Comparison of ENCODE assay signal across 16 cellular contexts in genomic region chr2:98833172-98833916, GRCh38.
DNase-seq lines count a peak whose midpoint lies in the region; ATAC-seq and TF ChIP-seq lines count a peak whose summit lies in the region.
"Had no signal": no experiment of that assay in that cellular context is flagged by ENCODE, and none has a peak within 500 bp of the region (broad histone marks: within the 10 kb centered on the region; RNA-seq: fewer than 3 reads in every experiment).

No MANE protein-coding gene starts in this region.

- no peaks in the 10 kb centered on the region for H3K36me3 ChIP-seq in CD4-positive, alpha-beta memory T cell (ENCODE audit: insufficient read depth, low read length)
- no peaks in the 10 kb centered on the region for H3K36me3 ChIP-seq in gastroesophageal sphincter
- no peaks in the 10 kb centered on the region for H3K36me3 ChIP-seq in parathyroid adenoma (ENCODE audit: control insufficient read depth, insufficient read depth, low read length)
- no peaks in the 10 kb centered on the region for H3K36me3 ChIP-seq in MM.1S (replicated peaks; ENCODE audit: insufficient read depth, low read length)
- H3K36me3 ChIP-seq: SJSA1, WERI-Rb-1 had no signal

- no peaks in the 10 kb centered on the region for H3K9me3 ChIP-seq in CD4-positive, alpha-beta memory T cell (ENCODE audit: control insufficient read depth in 1 of 2, low read length in 2 of 2)
- no peaks in the 10 kb centered on the region for H3K9me3 ChIP-seq in gastroesophageal sphincter
- no peaks in the 10 kb centered on the region for H3K9me3 ChIP-seq in parathyroid adenoma (ENCODE audit: control insufficient read depth, low read length)
- no peaks in the 10 kb centered on the region for H3K9me3 ChIP-seq in MM.1S (replicated peaks; ENCODE audit: insufficient read depth, low read length)
- H3K9me3 ChIP-seq: Caco-2, SJSA1 had no signal

- no peaks in the 10 kb centered on the region for H3K9me3 Mint-ChIP-seq in CD4-positive, alpha-beta memory T cell
- no peaks in the 10 kb centered on the region for H3K9me3 Mint-ChIP-seq in activated CD4-positive, alpha-beta memory T cell treated with anti-CD3 and anti-CD28 coated beads for 36 hours

- H3K79me2 ChIP-seq in parathyroid adenoma (peaks cover 3% of the 10 kb centered on the region), MM.1S (ENCODE audit: low read length) (no peaks in the 10 kb centered on the region)

- H3K4me3 ChIP-seq in CD4-positive, alpha-beta memory T cell (ENCODE audit: low read length in 2 of 2), result no peak overlapping the region
- H3K4me3 ChIP-seq in gastroesophageal sphincter (no peak overlapping the region), parathyroid adenoma (ENCODE audit: low read depth, low read length) (no peak overlapping the region), MM.1S (ENCODE audit: low read length) (no peak overlapping the region)
- H3K4me3 ChIP-seq: SJSA1 had no signal

- no peaks in the 10 kb centered on the region for H3K9me2 ChIP-seq in MM.1S (replicated peaks; ENCODE audit: insufficient read depth, low read length)

- peaks cover 65% of the 10 kb centered on the region for H3K4me1 ChIP-seq in CD4-positive, alpha-beta memory T cell (ENCODE audit: insufficient read depth, low read length)
- H3K4me1 ChIP-seq in gastroesophageal sphincter (peaks cover 0 to 4% (median 0%) of the 10 kb centered on the region in 3 donors), parathyroid adenoma (peaks cover 20% of the 10 kb centered on the region), MM.1S (ENCODE audit: low read length) (no peaks in the 10 kb centered on the region)
- H3K4me1 ChIP-seq: SJSA1 had no signal

- no peaks in the 10 kb centered on the region for H3F3A ChIP-seq in MM.1S (ENCODE audit: insufficient read depth, low read length)

- no peak overlapping the region for H3K9ac ChIP-seq in parathyroid adenoma
- H3K9ac ChIP-seq in MM.1S (ENCODE audit: low read length), result no peak overlapping the region

- no peaks in the 10 kb centered on the region for H3K27me3 ChIP-seq in CD4-positive, alpha-beta memory T cell (ENCODE audit: insufficient read depth, low read length)
- H3K27me3 ChIP-seq in gastroesophageal sphincter (no peaks in the 10 kb centered on the region), parathyroid adenoma (ENCODE audit: control insufficient read depth, insufficient read depth, low read length) (no peaks in the 10 kb centered on the region), MM.1S (replicated peaks; ENCODE audit: insufficient read depth, low read length) (no peaks in the 10 kb centered on the region)
- H3K27me3 ChIP-seq: SJSA1 had no signal

- no peaks in the 10 kb centered on the region for H4K20me1 ChIP-seq in MM.1S (ENCODE audit: insufficient read depth, low read length)

- CTCF ChIA-PET in CD4-positive, alpha-beta memory T cell (lab: Charles Lee; ENCODE audit: partially characterized antibody), result interaction anchor here (0.7 to 5.4 kb wide), 7 partner anchors 12 to 184 kb away, joined by 3 to 22 read pairs (median 4); no protein-coding TSS in a partner anchor
- CTCF ChIA-PET in activated CD4-positive, alpha-beta memory T cell treated with anti-CD3 and anti-CD28 coated beads for 36 hours (lab: Charles Lee), result interaction anchor here (0.8 to 1.4 kb wide), 4 partner anchors 9 to 265 kb away, joined by 3 to 6 read pairs (median 5); no protein-coding TSS in a partner anchor

- TF ChIP-seq POLR2A in gastroesophageal sphincter (IDR thresholded peaks at IDR 0.05), result no peak

- H3K27me3 Mint-ChIP-seq in CD4-positive, alpha-beta memory T cell, result no peaks in the 10 kb centered on the region
- no peaks in the 10 kb centered on the region for H3K27me3 Mint-ChIP-seq in activated CD4-positive, alpha-beta memory T cell treated with anti-CD3 and anti-CD28 coated beads for 36 hours

- no peak for TF ChIP-seq EP300 in gastroesophageal sphincter (IDR thresholded peaks at IDR 0.05)

- 50 to 63% methylated on average over 2 to 3 of the region's 7 CpGs for WGBS in gastroesophageal sphincter (ENCODE audit: low coverage in 1 of 2), 2 donors

- peak overlapping the region in 5 of 8 donors; percentile 17 to 48 (median 31) for H3K4me3 Mint-ChIP-seq in CD4-positive, alpha-beta memory T cell
- H3K4me3 Mint-ChIP-seq in activated CD4-positive, alpha-beta memory T cell treated with anti-CD3 and anti-CD28 coated beads for 36 hours, result no peak overlapping the region

- H3K27ac ChIP-seq in CD4-positive, alpha-beta memory T cell (ENCODE audit: low read depth, low read length), result no peak overlapping the region
- H3K27ac ChIP-seq in gastroesophageal sphincter (peak overlapping the region in 3 of 4 donors; percentile 32 to 52 (median 43)), parathyroid adenoma (peak overlapping the region; percentile 75), substantia nigra (ENCODE audit: low read depth, low read length, poor library complexity, severe bottlenecking) (no peak overlapping the region), MM.1S (ENCODE audit: low read length) (no peak overlapping the region)
- H3K27ac ChIP-seq: SJSA1, WERI-Rb-1 had no signal

- intact Hi-C loops in CD4-positive, alpha-beta memory T cell (cut with micrococcal nuclease), result no loop called here
- intact Hi-C loops in activated CD4-positive, alpha-beta memory T cell treated with anti-CD3 and anti-CD28 coated beads for 36 hours (cut with micrococcal nuclease), result loop anchor here (10.0 kb wide), 1 partner anchor 341 kb away; no protein-coding TSS in a partner anchor

- H2AFZ ChIP-seq in parathyroid adenoma (peak overlapping the region; percentile 72), MM.1S (ENCODE audit: low read length) (no peak overlapping the region)

- H3K4me1 Mint-ChIP-seq in CD4-positive, alpha-beta memory T cell, result peaks cover 52 to 78% (median 67%) of the 10 kb centered on the region in 4 donors
- peaks cover 56% of the 10 kb centered on the region for H3K4me1 Mint-ChIP-seq in activated CD4-positive, alpha-beta memory T cell treated with anti-CD3 and anti-CD28 coated beads for 36 hours (ENCODE audit: low read depth)

- no peak for DNase-seq in CD4-positive, alpha-beta memory T cell
- DNase-seq in activated CD4-positive, alpha-beta memory T cell treated with anti-CD3 and anti-CD28 coated beads for 36 hours, result peak; percentile 57
- no peak for DNase-seq in AG08395 (ENCODE audit: low spot score)
- DNase-seq in substantia nigra (lab: John Stamatoyannopoulos, UW), result no peak
- no peak for DNase-seq in MM.1S
- DNase-seq: activated effector memory CD4-positive, alpha-beta T cell treated with anti-CD3 and anti-CD28 coated beads, Interleukin-2, amount 50 U/mL, for 16 hours; Caco-2; cortex of kidney; foreskin melanocyte; MV-4-11; NCI-H526; WERI-Rb-1 had no signal

- peak; percentile 73 for ATAC-seq in gastroesophageal sphincter
- no peak for ATAC-seq in GM18909 (IDR thresholded peaks at IDR 0.05; ENCODE audit: poor library complexity, unreplicated experiment)

- H3K27ac Mint-ChIP-seq in CD4-positive, alpha-beta memory T cell, result peak overlapping the region in 5 of 7 donors; percentile 64 to 86 (median 82)
- H3K27ac Mint-ChIP-seq in activated CD4-positive, alpha-beta memory T cell treated with anti-CD3 and anti-CD28 coated beads for 36 hours, result peak overlapping the region; percentile 44

- POLR2A ChIA-PET in CD4-positive, alpha-beta memory T cell (lab: Charles Lee; ENCODE audit: partially characterized antibody), result interaction anchor here (1.1 to 19.4 kb wide), 4 partner anchors 16 to 169 kb away, joined by 3 to 209 read pairs (median 6); partner anchors contain the start of gene MGAT4A
- POLR2A ChIA-PET in activated CD4-positive, alpha-beta memory T cell treated with anti-CD3 and anti-CD28 coated beads for 36 hours (lab: Charles Lee), result interaction anchor here (1.6 kb wide), 1 partner anchor 184 kb away, joined by 3 read pairs; no protein-coding TSS in a partner anchor

- H3K4me2 ChIP-seq in parathyroid adenoma (ENCODE audit: low read length) (no peak overlapping the region), MM.1S (ENCODE audit: low read depth, low read length) (no peak overlapping the region)

- TF ChIP-seq CTCF in gastroesophageal sphincter (IDR thresholded peaks at IDR 0.05) (no peak), parathyroid adenoma (IDR thresholded peaks at IDR 0.05) (no peak), MM.1S (IDR thresholded peaks at IDR 0.05; ENCODE audit: low read length) (no peak)

- no peaks in the 10 kb centered on the region for H3K36me3 Mint-ChIP-seq in CD4-positive, alpha-beta memory T cell
- no peaks in the 10 kb centered on the region for H3K36me3 Mint-ChIP-seq in activated CD4-positive, alpha-beta memory T cell treated with anti-CD3 and anti-CD28 coated beads for 36 hours

Comparison
In these comparisons a context has a peak if more than half of its experiments do, and no peak if none do; other contexts are left out.
1. H3K27ac ChIP-seq: peak in gastroesophageal sphincter (3 of 4) and parathyroid adenoma (single experiment); none in CD4-positive, alpha-beta memory T cell (single experiment), substantia nigra (single experiment) and MM.1S (single experiment).